ENCODE assay signal across 8 cellular contexts in the genomic region with DNA sequence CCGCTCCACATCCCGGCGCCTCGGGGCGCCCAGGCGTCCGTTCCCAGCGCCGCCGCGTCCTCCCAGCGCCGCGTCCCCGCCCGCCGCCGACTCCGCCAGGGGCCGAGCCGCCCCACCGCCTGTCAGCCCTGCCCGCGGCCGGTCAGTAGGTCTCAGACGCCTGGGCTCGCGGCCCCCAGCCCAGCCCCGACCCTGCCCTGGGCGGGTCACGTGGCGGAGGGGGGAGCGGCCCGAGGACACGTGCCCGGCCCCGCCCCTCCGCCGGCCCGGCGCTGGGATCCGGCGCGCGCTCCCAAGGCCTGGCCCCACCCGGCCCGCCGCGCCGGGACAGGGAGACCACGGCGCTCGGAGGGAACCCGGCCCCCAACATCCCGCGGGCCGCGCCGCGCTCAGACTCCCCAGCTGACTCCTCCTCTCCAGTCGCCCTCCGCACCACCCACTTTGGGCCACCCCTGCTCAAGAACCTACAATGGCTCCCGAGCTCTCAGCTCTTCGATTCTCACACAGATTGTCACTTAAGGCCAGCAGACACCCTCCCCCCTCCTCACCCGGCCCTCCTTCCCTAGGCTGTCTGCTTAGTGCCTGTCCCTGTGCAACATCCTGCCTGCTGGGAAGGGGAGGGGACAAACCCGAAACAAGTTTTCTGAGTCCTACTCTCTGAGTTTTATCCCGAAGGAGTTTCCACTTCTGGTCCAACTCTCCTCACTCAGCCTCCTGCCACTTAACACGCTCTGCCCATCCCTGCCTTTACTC. TPM values are rescaled to one million over a fixed set of nuclear protein-coding genes. Genes with fewer than 3 reads are reported as not detected.
DNase-seq lines count a peak whose midpoint lies in the region; ATAC-seq and TF ChIP-seq lines count a peak whose summit lies in the region.

A gene with protein sequence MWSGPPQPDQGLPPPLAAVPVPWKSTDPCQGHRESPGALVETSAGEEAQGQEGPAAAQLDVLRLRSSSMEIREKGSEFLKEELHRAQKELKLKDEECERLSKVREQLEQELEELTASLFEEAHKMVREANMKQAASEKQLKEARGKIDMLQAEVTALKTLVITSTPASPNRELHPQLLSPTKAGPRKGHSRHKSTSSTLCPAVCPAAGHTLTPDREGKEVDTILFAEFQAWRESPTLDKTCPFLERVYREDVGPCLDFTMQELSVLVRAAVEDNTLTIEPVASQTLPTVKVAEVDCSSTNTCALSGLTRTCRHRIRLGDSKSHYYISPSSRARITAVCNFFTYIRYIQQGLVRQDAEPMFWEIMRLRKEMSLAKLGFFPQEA (minus strand): TSS at position 210 of the 753 bp plus-strand sequence. CDS start 199 bp downstream, at position 11.

- peak within 1 kb of the TSS; percentile 76 for H3K27ac Mint-ChIP-seq in HFFc6
- H3K27ac Mint-ChIP-seq in activated naive CD8-positive, alpha-beta T cell, result peak within 1 kb of the TSS; percentile 19

- DNase-seq in BJ (ENCODE audit: low read depth) (no peak), HFFc6 (no peak), Right ventricle myocardium inferior (ENCODE audit: missing footprints) (peak; percentile 88), OCI-LY7 (ENCODE audit: low spot score) (no peak)

- H3K4me1 ChIP-seq in neutrophil (ENCODE audit: control insufficient read depth in 1 of 2, insufficient read depth in 1 of 2, low read depth in 1 of 2, low read length in 1 of 2) (peaks cover 56 to 66% of the 10 kb centered on the region in 2 experiments), OCI-LY7 (ENCODE audit: insufficient read depth, low read length, poor library complexity, severe bottlenecking) (peaks cover 12% of the 10 kb centered on the region)

- H3K27ac ChIP-seq in neutrophil (no peak within 1 kb of the TSS), OCI-LY7 (ENCODE audit: low read depth, low read length, poor library complexity, severe bottlenecking) (no peak within 1 kb of the TSS)

- peak within 1 kb of the TSS; percentile 73 for H3K4me3 ChIP-seq in BJ (ENCODE audit: low read depth, low read length)
- H3K4me3 ChIP-seq in neutrophil (ENCODE audit: low read depth in 1 of 2, low read length in 1 of 2), result peak within 1 kb of the TSS; percentile 54 to 57
- no peak within 1 kb of the TSS for H3K4me3 ChIP-seq in OCI-LY7 (ENCODE audit: low read depth, low read length, poor library complexity, severe bottlenecking)

- H3K27me3 Mint-ChIP-seq in HFFc6 (ENCODE audit: insufficient read depth), result peaks cover 3% of the 10 kb centered on the region; the same call in 1 of the 2 replicates
- H3K27me3 Mint-ChIP-seq in activated naive CD8-positive, alpha-beta T cell, result peaks cover 38% of the 10 kb centered on the region

- H3K4me1 Mint-ChIP-seq in HFFc6 (ENCODE audit: low read depth), result peaks cover 9% of the 10 kb centered on the region
- H3K4me1 Mint-ChIP-seq in activated naive CD8-positive, alpha-beta T cell (ENCODE audit: low read depth), result peaks cover 8% of the 10 kb centered on the region

- BruUV-seq in OCI-LY7 (replicated peaks; lab: Mats Ljungman, UMichigan), result no TSS peak

- H4K20me1 ChIP-seq in OCI-LY7 (ENCODE audit: insufficient read depth, low read length), result no peaks in the 10 kb centered on the region

- H3K4me2 ChIP-seq in OCI-LY7 (ENCODE audit: low read length), result no peak within 1 kb of the TSS

- CTCF ChIA-PET in BJ (lab: Yijun Ruan, JAX), result interaction anchor here (0.9 to 2.5 kb wide), 2 partner anchors 20 to 30 kb away, joined by 6 to 7 read pairs; no protein-coding TSS in a partner anchor
- CTCF ChIA-PET in OCI-LY7 (lab: Charles Lee; ENCODE audit: unreplicated experiment), result interaction anchor here (0.6 kb wide), 1 partner anchor 195 kb away, joined by 5 read pairs; no protein-coding TSS in a partner anchor

- H2AFZ ChIP-seq in OCI-LY7 (ENCODE audit: low read length), result no peak within 1 kb of the TSS

- peak within 1 kb of the TSS; percentile 88 for H3K4me3 Mint-ChIP-seq in HFFc6
- H3K4me3 Mint-ChIP-seq in activated naive CD8-positive, alpha-beta T cell, result peak within 1 kb of the TSS; percentile 83

- H3K9me3 Mint-ChIP-seq in HFFc6, result no peaks in the 10 kb centered on the region
- H3K9me3 Mint-ChIP-seq in activated naive CD8-positive, alpha-beta T cell (ENCODE audit: low read depth), result no peaks in the 10 kb centered on the region

- TF ChIP-seq CTCF in BJ (IDR thresholded peaks at IDR 0.05; ENCODE audit: insufficient read depth, low read depth, low read length) (no peak), HFFc6 (IDR thresholded peaks at IDR 0.05) (no peak), neutrophil (IDR thresholded peaks at IDR 0.05) (no peak), OCI-LY7 (conservative IDR thresholded peaks at IDR 0.05; ENCODE audit: low read length) (no peak)

- no peaks in the 10 kb centered on the region for H3K9me3 ChIP-seq in neutrophil
- no peaks in the 10 kb centered on the region for H3K9me3 ChIP-seq in OCI-LY7 (ENCODE audit: low read length)

- H3K36me3 ChIP-seq in BJ (ENCODE audit: control insufficient read depth, insufficient read depth, low read length), result no peaks in the 10 kb centered on the region
- H3K36me3 ChIP-seq in neutrophil, result no peaks in the 10 kb centered on the region
- no peaks in the 10 kb centered on the region for H3K36me3 ChIP-seq in OCI-LY7 (ENCODE audit: insufficient read depth, low read length)

- ATAC-seq in Right ventricle myocardium inferior, result peak; percentile 80
- no peak for ATAC-seq in GM18502 (IDR thresholded peaks at IDR 0.05; ENCODE audit: poor library complexity, unreplicated experiment)
- no peak for ATAC-seq in GM19455 (IDR thresholded peaks at IDR 0.05; ENCODE audit: unreplicated experiment)

- no peaks in the 10 kb centered on the region for H3K36me3 Mint-ChIP-seq in HFFc6 (ENCODE audit: low read depth)
- H3K36me3 Mint-ChIP-seq in activated naive CD8-positive, alpha-beta T cell, result no peaks in the 10 kb centered on the region

- no peaks in the 10 kb centered on the region for H3K79me2 ChIP-seq in OCI-LY7 (ENCODE audit: insufficient read depth, low read depth, low read length)

- no peaks in the 10 kb centered on the region for H3K9me2 ChIP-seq in OCI-LY7 (ENCODE audit: insufficient read depth, low read length)

- POLR2A ChIA-PET in BJ (lab: Charles Lee) (no interaction called here), OCI-LY7 (lab: Charles Lee) (no interaction called here)

- intact Hi-C loops in Right ventricle myocardium inferior (cut with DNase I), result no loop called here
- intact Hi-C loops in OCI-LY7 (cut with micrococcal nuclease; ENCODE audit: unreplicated experiment), result no loop called here

- no peaks in the 10 kb centered on the region for H3K27me3 ChIP-seq in BJ (ENCODE audit: control insufficient read depth, insufficient read depth, low read length)
- peaks cover 61% of the 10 kb centered on the region for H3K27me3 ChIP-seq in neutrophil

RNA-seq across cellular contexts. Expression of the gene that starts here (rescaled TPM):
- polyA plus RNA-seq in BJ (2011; rRNA removed), result 9.4 and 15.1 TPM in 2 replicates
- 7.3 and 9.6 TPM in 2 replicates for polyA minus RNA-seq in BJ (2011; rRNA and poly(A)+ RNA removed)
- total RNA-seq in HFFc6 (2021; fragmentation: NEBNext Ultra II Directional; extraction: Animal tissue kit (Norgen Biotek cat#: 25700)), result 1 to 10 TPM; 5.3 to 8.8 (median 7.9) TPM
- 14.0 TPM for total RNA-seq in Right ventricle myocardium inferior
- not detected in 2 replicates for total RNA-seq in OCI-LY7 (2014; rRNA removed; shearing (Covaris generic))
- total RNA-seq in OCI-LY7 (2022), result not detected in 2 replicates

Comparison
In these comparisons a context has a peak if more than half of its experiments do, and no peak if none do; other contexts are left out.
1. RNA of the gene that starts here (total RNA-seq): 14.0 TPM in Right ventricle myocardium inferior (single experiment) and 5.3 to 8.8 TPM in HFFc6; not detected in OCI-LY7; every median in the first group is over 4 times any median in the second.